ENCODE assay signal across 9 cellular contexts in genomic region chr3:86774082-86774691, GRCh38.
DNase-seq lines count a peak whose midpoint lies in the region; ATAC-seq and TF ChIP-seq lines count a peak whose summit lies in the region.
"Had no signal": no experiment of that assay in that cellular context is flagged by ENCODE, and none has a peak within 500 bp of the region (broad histone marks: within the 10 kb centered on the region; RNA-seq: fewer than 3 reads in every experiment).

No MANE protein-coding gene starts in this region.

- H3K27me3 Mint-ChIP-seq in GM23338 (ENCODE audit: insufficient read depth, low read depth, poor library complexity) = no peaks in the 10 kb centered on the region
- H3K27me3 Mint-ChIP-seq: activated naive CD8-positive, alpha-beta T cell treated with anti-CD3 and anti-CD28 coated beads, Interleukin-2, amount 10 ng/mL, durations not matched to agents 7 days and 5 days had no signal

- TF ChIP-seq CTCF in A673 (conservative IDR thresholded peaks at IDR 0.05; ENCODE audit: low read depth, low read length) (peak; percentile 68), GM23338 (conservative IDR thresholded peaks at IDR 0.05; ENCODE audit: low read depth in 2 of 2) (peak in 1 of 2 experiments; percentile 85; a peak in 3 of 4 replicates), dorsolateral prefrontal cortex (IDR thresholded peaks at IDR 0.05 in 54 of 56, conservative IDR thresholded peaks at IDR 0.05 in 2 of 56; ENCODE audit: low read depth in 1 of 56, partially characterized antibody in 56 of 56) (peak; percentile 52 to 91 (median 74)), retinal pigment epithelial cell (conservative IDR thresholded peaks at IDR 0.05; ENCODE audit: low read depth, low read length) (peak; percentile 43)

- no peak overlapping the region for H2AFZ ChIP-seq in GM23338

- H3K79me2 ChIP-seq in GM23338 (replicated peaks; ENCODE audit: insufficient read depth) = no peaks in the 10 kb centered on the region

- BruUV-seq in A673 (replicated peaks; lab: Mats Ljungman, UMichigan) = no TSS peak

- H3K27me3 ChIP-seq in A673 (replicated peaks; ENCODE audit: insufficient read depth, low read depth, low read length, poor library complexity) = no peaks in the 10 kb centered on the region
- H3K27me3 ChIP-seq in GM23338 (ENCODE audit: insufficient read depth) = no peaks in the 10 kb centered on the region
- H3K27me3 ChIP-seq in dorsolateral prefrontal cortex = peaks cover 0 to 9% (median 0%) of the 10 kb centered on the region in 45 donors

- H3K4me3 ChIP-seq in A673 (ENCODE audit: low read depth, low read length, poor library complexity, severe bottlenecking) (no peak overlapping the region), GM23338 (no peak overlapping the region), dorsolateral prefrontal cortex (no peak overlapping the region), retinal pigment epithelial cell (ENCODE audit: low read length) (no peak overlapping the region)

- H3K36me3 ChIP-seq in A673 (ENCODE audit: insufficient read depth, low read length, poor library complexity, severe bottlenecking) (no peaks in the 10 kb centered on the region), GM23338 (ENCODE audit: insufficient read depth) (no peaks in the 10 kb centered on the region)

- intact Hi-C loops in A673 (cut with micrococcal nuclease; ENCODE audit: unreplicated experiment) = loop anchor here (2.0 kb wide), 1 partner anchor 309 kb away; no protein-coding TSS in a partner anchor
- intact Hi-C loops in dorsolateral prefrontal cortex (cut with DNase I) = loop anchor here (2.0 to 5.0 kb wide), 2 partner anchors 315 to 393 kb away; no protein-coding TSS in a partner anchor

- ATAC-seq in GM23338 = no peak

- H3K27ac ChIP-seq in A673 (ENCODE audit: low read depth, low read length, poor library complexity, severe bottlenecking) (no peak overlapping the region), GM23338 (ENCODE audit: low read depth) (no peak overlapping the region), dorsolateral prefrontal cortex (no peak overlapping the region)

- no peaks in the 10 kb centered on the region for H3K4me1 Mint-ChIP-seq in GM23338
- H3K4me1 Mint-ChIP-seq: activated naive CD8-positive, alpha-beta T cell treated with anti-CD3 and anti-CD28 coated beads, Interleukin-2, amount 10 ng/mL, durations not matched to agents 7 days and 5 days had no signal

- H3K4me1 ChIP-seq in A673 (ENCODE audit: insufficient read depth, low read length, poor library complexity, severe bottlenecking) (no peaks in the 10 kb centered on the region), GM23338 (ENCODE audit: insufficient read depth) (no peaks in the 10 kb centered on the region)

- H3K9me3 ChIP-seq in A673 (ENCODE audit: low read depth, low read length, poor library complexity, severe bottlenecking) = no peaks in the 10 kb centered on the region

- H3K4me2 ChIP-seq in GM23338 = no peak overlapping the region

- no peak overlapping the region for H3K4me3 Mint-ChIP-seq in GM23338
- H3K4me3 Mint-ChIP-seq: activated naive CD8-positive, alpha-beta T cell treated with anti-CD3 and anti-CD28 coated beads, Interleukin-2, amount 10 ng/mL, durations not matched to agents 7 days and 5 days had no signal

- peak; percentile 63 for DNase-seq in A673 (ENCODE audit: low spot score)
- DNase-seq in GM23338 (ENCODE audit: low spot score) = peak; percentile 52
- peak; percentile 4 for DNase-seq in NCI-H82 treated with DMSO at 0.1 percent for 48 hours (lab: John Stamatoyannopoulos, UW; ENCODE audit: unreplicated experiment)
- DNase-seq in dorsolateral prefrontal cortex = no peak
- DNase-seq in retinal pigment epithelial cell (ENCODE audit: low read depth) = no peak
- DNase-seq in NCI-H2081 treated with DMSO at 0.1 percent for 48 hours (lab: John Stamatoyannopoulos, UW) = no peak
- no peak for DNase-seq in mesenteric fat pad (ENCODE audit: low spot score)
- no peak for DNase-seq in HEK293T (ENCODE audit: extremely low spot score)
- DNase-seq: activated naive CD8-positive, alpha-beta T cell treated with anti-CD3 and anti-CD28 coated beads, Interleukin-2, amount 10 ng/mL, durations not matched to agents 7 days and 5 days had no signal

- H3K9me2 ChIP-seq in GM23338 (ENCODE audit: insufficient read depth) = 0 out of 2 replicates have a peak, but pooled peaks cover 3% of the 10 kb centered on the region

- CTCF ChIA-PET in A673 (lab: Charles Lee) (interaction anchor here (0.6 to 0.8 kb wide), 2 partner anchors 308 to 515 kb away, joined by 3 read pairs; no protein-coding TSS in a partner anchor), HEK293T (lab: Yijun Ruan, JAX) (interaction anchor here (0.8 to 1.4 kb wide), 5 partner anchors 16 to 394 kb away, joined by 3 to 5 read pairs (median 3); no protein-coding TSS in a partner anchor)

- POLR2A ChIA-PET in A673 (lab: Charles Lee; ENCODE audit: low non-redundant PET) (no interaction called here), HEK293T (lab: Yijun Ruan, JAX) (no interaction called here)

- H3F3A ChIP-seq in GM23338 (replicated peaks; ENCODE audit: low read depth) = no peaks in the 10 kb centered on the region

- H3K9me3 Mint-ChIP-seq in GM23338 = no peaks in the 10 kb centered on the region
- H3K9me3 Mint-ChIP-seq: activated naive CD8-positive, alpha-beta T cell treated with anti-CD3 and anti-CD28 coated beads, Interleukin-2, amount 10 ng/mL, durations not matched to agents 7 days and 5 days had no signal

- H3K27ac Mint-ChIP-seq in GM23338 = no peak overlapping the region
- H3K27ac Mint-ChIP-seq: activated naive CD8-positive, alpha-beta T cell treated with anti-CD3 and anti-CD28 coated beads, Interleukin-2, amount 10 ng/mL, durations not matched to agents 7 days and 5 days had no signal

- H4K20me1 ChIP-seq in GM23338 (replicated peaks; ENCODE audit: insufficient read depth) = no peaks in the 10 kb centered on the region

- no peaks in the 10 kb centered on the region for H3K36me3 Mint-ChIP-seq in GM23338 (ENCODE audit: low read depth)
- H3K36me3 Mint-ChIP-seq: activated naive CD8-positive, alpha-beta T cell treated with anti-CD3 and anti-CD28 coated beads, Interleukin-2, amount 10 ng/mL, durations not matched to agents 7 days and 5 days had no signal

TF ChIP-seq in HEK293T, 16 proteins besides CTCF, POLR2A, EP300 and RAD21:
- TF ChIP-seq PKNOX1 (IDR thresholded peaks at IDR 0.05) = no peak
- TF ChIP-seq LEF1 (IDR thresholded peaks at IDR 0.05; ENCODE audit: borderline replicate concordance) = no peak
- no peak for TF ChIP-seq ELF4 (IDR thresholded peaks at IDR 0.05)
- TF ChIP-seq ARNT (IDR thresholded peaks at IDR 0.05) = no peak
- TF ChIP-seq BHLHE40 (IDR thresholded peaks at IDR 0.05; ENCODE audit: borderline replicate concordance) = no peak
- TF ChIP-seq FOXM1 (IDR thresholded peaks at IDR 0.05; ENCODE audit: borderline replicate concordance) = no peak
- no peak for TF ChIP-seq TARDBP (IDR thresholded peaks at IDR 0.05)
- no peak for TF ChIP-seq SP1 (IDR thresholded peaks at IDR 0.05)
- no peak for TF ChIP-seq NFRKB (IDR thresholded peaks at IDR 0.05)
- TF ChIP-seq L3MBTL2 (conservative IDR thresholded peaks at IDR 0.05) = no peak
- no peak for TF ChIP-seq HDGF (IDR thresholded peaks at IDR 0.05; ENCODE audit: borderline replicate concordance)
- TF ChIP-seq FOXA1 (IDR thresholded peaks at IDR 0.05) = no peak

Comparison
In these comparisons a context has a peak if more than half of its experiments do, and no peak if none do; other contexts are left out.
1. DNase-seq: peak in A673 (single experiment), GM23338 (single experiment) and NCI-H82 treated with DMSO at 0.1 percent for 48 hours (single experiment); none in dorsolateral prefrontal cortex (0 of 10), retinal pigment epithelial cell (single experiment), NCI-H2081 treated with DMSO at 0.1 percent for 48 hours (single experiment), mesenteric fat pad (single experiment) and HEK293T (single experiment).